Comparison of ENCODE assay signal across 8 cellular contexts in the genomic region with DNA sequence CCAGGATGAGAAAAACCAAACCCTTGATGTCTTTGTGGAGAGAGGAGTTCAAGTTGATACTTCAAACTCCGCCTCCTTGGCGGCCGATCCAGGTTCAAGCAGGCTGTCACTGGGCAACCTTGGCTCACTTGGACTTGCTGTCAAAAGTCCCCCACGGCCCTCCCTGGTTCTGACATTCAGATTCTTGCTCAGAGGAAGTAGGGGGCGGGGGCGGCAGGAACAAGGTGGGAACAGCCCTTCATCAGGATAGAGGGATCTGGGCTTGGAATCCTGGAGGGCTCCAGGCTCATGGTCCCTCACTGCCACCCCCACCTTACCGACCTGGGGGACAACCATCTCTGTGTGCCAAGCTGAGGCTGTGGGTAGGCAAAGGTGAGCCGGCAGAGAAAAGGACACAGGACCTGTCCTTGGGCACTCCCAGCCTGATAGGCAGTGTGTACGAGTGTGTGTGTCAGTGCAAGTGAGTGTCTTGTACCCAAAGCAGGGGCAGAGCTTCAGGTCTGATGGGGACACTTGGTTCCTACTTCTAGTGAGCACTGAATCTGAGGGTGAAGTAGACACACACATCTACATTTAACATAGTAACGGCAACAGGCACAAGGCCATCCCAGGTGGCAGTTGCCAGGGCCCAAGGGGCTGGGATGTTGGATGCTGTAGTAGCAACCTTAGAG. TPM values are rescaled to one million over a fixed set of nuclear protein-coding genes. Genes with fewer than 3 reads are reported as not detected.
A peak's percentile ranks its signal among the peaks of the same experiment; 100 is the strongest.
DNase-seq lines count a peak whose midpoint lies in the region; TF ChIP-seq lines count a peak whose summit lies in the region.

No MANE protein-coding gene starts in this region.

- H3K4me1 Mint-ChIP-seq in chondrocyte (ENCODE audit: low read depth) = peaks cover 20% of the 10 kb centered on the region

- DNase-seq in GM06990 (ENCODE audit: extremely low read depth, insufficient read length) (peak; percentile 55), Peyer's patch (peak; percentile 43 to 68 (median 64)), chondrocyte (ENCODE audit: low spot score) (peak; percentile 78), posterior vena cava (ENCODE audit: low spot score) (peak; percentile 75), glomerular visceral epithelial cell (ENCODE audit: extremely low spot score) (no peak), Ammon's horn (ENCODE audit: low spot score) (no peak), NCI-H69 (lab: John Stamatoyannopoulos, UW) (no peak), pons (ENCODE audit: low spot score) (no peak)

- H3K36me3 ChIP-seq in GM06990 (ENCODE audit: control insufficient read depth, insufficient read depth, low read length) = peaks cover 14% of the 10 kb centered on the region
- no peaks in the 10 kb centered on the region for H3K36me3 ChIP-seq in Peyer's patch

- H3K36me3 Mint-ChIP-seq in chondrocyte (ENCODE audit: low read depth) = no peaks in the 10 kb centered on the region

- no peak for TF ChIP-seq POLR2A in Peyer's patch (IDR thresholded peaks at IDR 0.05)

- no peaks in the 10 kb centered on the region for H3K9me3 ChIP-seq in Peyer's patch

- H3K4me3 ChIP-seq in GM06990 (replicated peaks; ENCODE audit: low read depth, low read length) (peak overlapping the region; percentile 92), Peyer's patch (peak overlapping the region in 3 of 4 donors; percentile 8 to 62 (median 17))

- H3K9me3 Mint-ChIP-seq in chondrocyte (ENCODE audit: low read depth) = no peaks in the 10 kb centered on the region

- peaks cover 0 to 59% (median 34%) of the 10 kb centered on the region in 4 donors for H3K4me1 ChIP-seq in Peyer's patch

- H3K4me3 Mint-ChIP-seq in chondrocyte (ENCODE audit: unreplicated experiment) = no peak overlapping the region

- H3K27me3 ChIP-seq in GM06990 (replicated peaks; ENCODE audit: control insufficient read depth, insufficient read depth, low read length) (no peaks in the 10 kb centered on the region), Peyer's patch (no peaks in the 10 kb centered on the region)

- intact Hi-C loops in posterior vena cava (cut with DNase I) = no loop called here

- H3K27ac ChIP-seq in Peyer's patch = peak overlapping the region; percentile 87 to 97 (median 95)

- no peak overlapping the region for H3K27ac Mint-ChIP-seq in chondrocyte (ENCODE audit: unreplicated experiment)

- no peaks in the 10 kb centered on the region for H3K27me3 Mint-ChIP-seq in chondrocyte (ENCODE audit: low read depth)

- TF ChIP-seq CTCF in GM06990 (IDR thresholded peaks at IDR 0.05; ENCODE audit: insufficient read depth, low read length, poor library complexity, severe bottlenecking) = no peak
- TF ChIP-seq CTCF in Peyer's patch (IDR thresholded peaks at IDR 0.05) = no peak
- no peak for TF ChIP-seq CTCF in chondrocyte (IDR thresholded peaks at IDR 0.05)

RNA-seq across cellular contexts. Expression of gene TSPOAP1, which starts 6.6 kb away (rescaled TPM):
- total RNA-seq in Peyer's patch = 10 to 100 TPM in 2 of 4 donors, 1 to 10 TPM in 2; 9.1 to 11.9 (median 10.4) TPM
- total RNA-seq in chondrocyte = 1.3 to 2.0 TPM in 2 of 3 replicates, not detected in the other
- 1 to 10 TPM; 8.2 to 10.0 TPM for total RNA-seq in posterior vena cava

RNA-seq across cellular contexts. Expression of gene SUPT4H1, which starts 16.8 kb away (rescaled TPM):
- total RNA-seq in Peyer's patch = 10 to 100 TPM; 31.9 to 56.1 (median 47.9) TPM
- total RNA-seq in chondrocyte = 57.4 to 71.8 TPM (median 62.9 TPM) in 3 replicates
- 10 to 100 TPM; 48.4 to 50.1 TPM for total RNA-seq in posterior vena cava

RNA-seq across cellular contexts. Expression of gene MPO, which starts 54.5 kb away (rescaled TPM):
- total RNA-seq in Peyer's patch (1 to 10 TPM in 1 of 4 donors, not detected in 3; 1.7 TPM), chondrocyte (not detected in 3 replicates), posterior vena cava (under 1 TPM; 0.74 to 0.86 TPM)

Comparison
In these comparisons a context has a peak if more than half of its experiments do, and no peak if none do; other contexts are left out.
1. DNase-seq: peak in GM06990 (single experiment), Peyer's patch (3 of 3), chondrocyte (single experiment) and posterior vena cava (single experiment); none in glomerular visceral epithelial cell (single experiment), Ammon's horn (single experiment), NCI-H69 (single experiment) and pons (single experiment).